Comparison of ENCODE assay signal across 9 cellular contexts in the genomic region with DNA sequence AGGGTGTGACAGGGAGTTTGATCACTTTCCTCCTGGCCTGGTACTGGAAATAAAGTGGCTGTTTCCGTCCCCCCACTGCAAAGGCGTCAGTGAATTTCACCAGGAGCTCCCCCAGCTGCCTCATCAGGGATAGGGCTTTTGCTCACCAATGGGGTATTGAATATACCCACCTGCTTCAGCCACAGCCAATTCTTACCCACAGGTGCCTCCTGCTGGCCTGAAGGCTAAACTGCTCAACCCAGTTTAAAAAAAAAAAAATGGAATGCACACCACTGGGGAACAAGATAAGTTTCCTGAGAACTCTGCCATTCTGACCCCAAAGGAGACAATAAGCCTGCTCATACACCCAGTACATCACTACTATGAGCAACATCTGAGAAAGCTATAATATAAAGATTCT.
DNase-seq lines count a peak whose midpoint lies in the region; ATAC-seq and TF ChIP-seq lines count a peak whose summit lies in the region.
"Had no signal": no experiment of that assay in that cellular context is flagged by ENCODE, and none has a peak within 500 bp of the region (broad histone marks: within the 10 kb centered on the region; RNA-seq: fewer than 3 reads in every experiment).

No MANE protein-coding gene starts in this region.

- no peaks in the 10 kb centered on the region for H3K36me3 Mint-ChIP-seq in stimulated activated memory B cell treated with anti-CD40 and anti-IgM and Interleukin-4, amounts not matched to agents 10 μg/mL and 1 μg/mL and 100 μg/mL, for 72 hours
- H3K36me3 Mint-ChIP-seq: brain had no signal

- H3K27me3 ChIP-seq in PC-3 (ENCODE audit: low read length): peaks cover 31% of the 10 kb centered on the region
- H3K27me3 ChIP-seq in neuronal stem cell (ENCODE audit: control insufficient read depth in 3 of 3, insufficient read depth in 3 of 3, low read depth in 1 of 3, low read length in 3 of 3): no peaks in the 10 kb centered on the region

- H4K91ac ChIP-seq in neuronal stem cell (ENCODE audit: low read depth, low read length, poor library complexity): no peak overlapping the region

- peak; percentile 63 for TF ChIP-seq CTCF in PC-3 (conservative IDR thresholded peaks at IDR 0.05; ENCODE audit: low read depth, low read length)

- WGBS in neuronal stem cell (ENCODE audit: extremely low coverage in 2 of 2, insufficient read length in 2 of 2, insufficient replicate concordance in 1 of 2), 2 donors: no CpG with 5 or more reads among the region's 2 CpGs

- H3K9me3 ChIP-seq in PC-3 (ENCODE audit: low read length) (0 out of 2 replicates have a peak, but pooled peaks cover 6% of the 10 kb centered on the region), neuronal stem cell (replicated peaks in 1 of 2; ENCODE audit: control insufficient read depth in 2 of 2, insufficient read depth in 1 of 2, low read depth in 1 of 2, low read length in 2 of 2) (no peaks in the 10 kb centered on the region)

- H3K9ac ChIP-seq in PC-3 (ENCODE audit: low read length): no peak overlapping the region
- no peak overlapping the region for H3K9ac ChIP-seq in neuronal stem cell (ENCODE audit: low read depth, low read length, poor library complexity)

- H3K4me3 ChIP-seq in PC-3 (ENCODE audit: low read length) (no peak overlapping the region), neuronal stem cell (ENCODE audit: low read length in 2 of 2) (no peak overlapping the region)

- H2BK5ac ChIP-seq in neuronal stem cell (ENCODE audit: low read length): no peak overlapping the region

- no peak overlapping the region for H4K8ac ChIP-seq in neuronal stem cell (ENCODE audit: low read depth, low read length)

- H3K18ac ChIP-seq in neuronal stem cell (ENCODE audit: low read length): no peak overlapping the region

- no peak overlapping the region for H2BK12ac ChIP-seq in neuronal stem cell (ENCODE audit: low read length)

- no peaks in the 10 kb centered on the region for H3K36me3 ChIP-seq in PC-3 (ENCODE audit: low read depth, low read length)
- no peaks in the 10 kb centered on the region for H3K36me3 ChIP-seq in neuronal stem cell (replicated peaks in 1 of 2; ENCODE audit: control insufficient read depth in 2 of 2, insufficient read depth in 2 of 2, low read length in 2 of 2)

- H3K27ac ChIP-seq in PC-3 (ENCODE audit: low read length) (no peak overlapping the region), neuronal stem cell (replicated peaks; ENCODE audit: low read length) (no peak overlapping the region)

- H3K9me2 ChIP-seq in PC-3 (replicated peaks; ENCODE audit: low read length): no peaks in the 10 kb centered on the region

- H4K20me1 ChIP-seq in PC-3 (ENCODE audit: low read length): no peaks in the 10 kb centered on the region

- H3K4me1 ChIP-seq in PC-3 (ENCODE audit: insufficient read depth, low read length) (no peaks in the 10 kb centered on the region), neuronal stem cell (ENCODE audit: control insufficient read depth in 2 of 2, insufficient read depth in 1 of 2, low read depth in 1 of 2, low read length in 2 of 2) (no peaks in the 10 kb centered on the region)

- peaks cover 3% of the 10 kb centered on the region for H3K9me3 Mint-ChIP-seq in stimulated activated memory B cell treated with anti-CD40 and anti-IgM and Interleukin-4, amounts not matched to agents 10 μg/mL and 1 μg/mL and 100 μg/mL, for 72 hours

- H3K4me2 ChIP-seq in PC-3 (ENCODE audit: low read length): no peak overlapping the region
- no peak overlapping the region for H3K4me2 ChIP-seq in neuronal stem cell (ENCODE audit: insufficient read depth, low read length, poor library complexity, severe bottlenecking)

- intact Hi-C loops in PC-3 (cut with micrococcal nuclease): no loop called here

- H3K4me3 Mint-ChIP-seq in stimulated activated memory B cell treated with anti-CD40 and anti-IgM and Interleukin-4, amounts not matched to agents 10 μg/mL and 1 μg/mL and 100 μg/mL, for 72 hours: peak overlapping the region; percentile 18
- H3K4me3 Mint-ChIP-seq: brain had no signal

- POLR2A ChIA-PET in PC-3 (lab: Charles Lee; ENCODE audit: unreplicated experiment): no interaction called here

- no peak overlapping the region for H3K4ac ChIP-seq in neuronal stem cell (ENCODE audit: low read length)

- peak overlapping the region; percentile 26 for H3K27ac Mint-ChIP-seq in stimulated activated memory B cell treated with anti-CD40 and anti-IgM and Interleukin-4, amounts not matched to agents 10 μg/mL and 1 μg/mL and 100 μg/mL, for 72 hours
- H3K27ac Mint-ChIP-seq: brain had no signal

- H3K4me1 Mint-ChIP-seq in stimulated activated memory B cell treated with anti-CD40 and anti-IgM and Interleukin-4, amounts not matched to agents 10 μg/mL and 1 μg/mL and 100 μg/mL, for 72 hours: peaks cover 36% of the 10 kb centered on the region
- H3K4me1 Mint-ChIP-seq: brain had no signal

- H2BK120ac ChIP-seq in neuronal stem cell (ENCODE audit: low read depth, low read length): no peak overlapping the region

- H3K79me1 ChIP-seq in neuronal stem cell (ENCODE audit: low read depth, low read length): no peaks in the 10 kb centered on the region

- no peak overlapping the region for H2AFZ ChIP-seq in PC-3 (ENCODE audit: low read length)
- H2AFZ ChIP-seq in neuronal stem cell (ENCODE audit: low read length): no peak overlapping the region

- H2BK15ac ChIP-seq in neuronal stem cell (ENCODE audit: low read length): no peak overlapping the region

- H3F3A ChIP-seq in PC-3 (ENCODE audit: low read length, unreplicated experiment): no peaks in the 10 kb centered on the region

- BruUV-seq in PC-3 (replicated peaks; lab: Mats Ljungman, UMichigan): no TSS peak

- H3K14ac ChIP-seq in neuronal stem cell (ENCODE audit: low read length): no peak overlapping the region

- peaks cover 17% of the 10 kb centered on the region for H3K27me3 Mint-ChIP-seq in stimulated activated memory B cell treated with anti-CD40 and anti-IgM and Interleukin-4, amounts not matched to agents 10 μg/mL and 1 μg/mL and 100 μg/mL, for 72 hours

- peak; percentile 20 for DNase-seq in SKM-1 treated with dmso at 0.1 percent for 144 hours (lab: John Stamatoyannopoulos, UW; ENCODE audit: unreplicated experiment)
- DNase-seq in SKM-1 (lab: John Stamatoyannopoulos, UW; ENCODE audit: unreplicated experiment): no peak
- peak; percentile 32 for DNase-seq in PC-3
- no peak for DNase-seq in neuronal stem cell (ENCODE audit: low spot score)
- DNase-seq in midbrain (lab: John Stamatoyannopoulos, UW): no peak
- DNase-seq in kidney glomerular epithelial cell (lab: John Stamatoyannopoulos, UW): no peak

- no peaks in the 10 kb centered on the region for H3K79me2 ChIP-seq in PC-3 (ENCODE audit: low read length)

- CTCF ChIA-PET in PC-3 (lab: Charles Lee): no interaction called here

- ATAC-seq in HG02852 (IDR thresholded peaks at IDR 0.05; ENCODE audit: unreplicated experiment) (peak; percentile 33), PC-3 (no peak)
- peak; percentile 73 for ATAC-seq in stimulated activated memory B cell treated with anti-CD40 and anti-IgM and Interleukin-4, amounts not matched to agents 10 μg/mL and 1 μg/mL and 100 μg/mL, for 72 hours

- no peak overlapping the region for H2AK5ac ChIP-seq in neuronal stem cell (ENCODE audit: low read depth, low read length)

- no peak overlapping the region for H3K23ac ChIP-seq in neuronal stem cell (ENCODE audit: low read depth, low read length, poor library complexity)

Comparison
In these comparisons a context has a peak if more than half of its experiments do, and no peak if none do; other contexts are left out.
1. DNase-seq: peak in SKM-1 treated with dmso at 0.1 percent for 144 hours (single experiment) and PC-3 (single experiment); none in SKM-1 (single experiment), neuronal stem cell (single experiment), midbrain (single experiment) and kidney glomerular epithelial cell (single experiment).